11 cellular contexts compared by ENCODE assay signal in genomic region chr4:25378130-25378743, GRCh38. TPM values are rescaled to one million over a fixed set of nuclear protein-coding genes. Genes with fewer than 3 reads are reported as not detected.
A peak's percentile ranks its signal among the peaks of the same experiment; 100 is the strongest.
DNase-seq lines count a peak whose midpoint lies in the region.
"Had no signal": no experiment of that assay in that cellular context is flagged by ENCODE, and none has a peak within 500 bp of the region (broad histone marks: within the 10 kb centered on the region; RNA-seq: fewer than 3 reads in every experiment).

No MANE protein-coding gene starts in this region.

- DNase-seq in NCI-H524 treated with DMSO at 0.1 percent for 48 hours (lab: John Stamatoyannopoulos, UW) (no peak), MV-4-11 (lab: John Stamatoyannopoulos, UW) (no peak)
- no peak for DNase-seq in activated effector memory CD4-positive, alpha-beta T cell treated with Interleukin-2 at 50 U/mL for 16 hours
- no peak for DNase-seq in stimulated activated CD4-positive, alpha-beta T cell treated with anti-CD3 and anti-CD28 coated beads, Interleukin-2, amount 100 ng/mL, for 24 hours
- DNase-seq: caudate nucleus, DMS79 treated with DMSO at 0.1 percent for 48 hours, nephron progenitor cell had no signal

- H3K4me1 Mint-ChIP-seq in dendritic cell treated with granulocyte-macrophage colony-stimulating factor and Interleukin-4, amounts not matched to agents 40 ng/mL and 50 ng/mL, for 4 days (ENCODE audit: low read depth) = no peaks in the 10 kb centered on the region

- H3K4me3 Mint-ChIP-seq in dendritic cell treated with granulocyte-macrophage colony-stimulating factor and Interleukin-4, amounts not matched to agents 40 ng/mL and 50 ng/mL, for 4 days = peak overlapping the region; percentile 91
- H3K4me3 Mint-ChIP-seq: nephron progenitor cell had no signal

- H3K9ac ChIP-seq in HUES64 (ENCODE audit: low read depth, low read length) (peak overlapping the region; percentile 93), muscle layer of colon (ENCODE audit: low read length) (no peak overlapping the region)

- peaks cover 3% of the 10 kb centered on the region for H3K27me3 Mint-ChIP-seq in dendritic cell treated with granulocyte-macrophage colony-stimulating factor and Interleukin-4, amounts not matched to agents 40 ng/mL and 50 ng/mL, for 4 days

- H3K36me3 ChIP-seq in ACC112 (ENCODE audit: insufficient read depth, low read length) (peaks cover 21% of the 10 kb centered on the region), HUES64 (ENCODE audit: insufficient read depth, low read length) (peaks cover 40% of the 10 kb centered on the region), muscle layer of colon (ENCODE audit: insufficient read depth, low read length) (peaks cover 4% of the 10 kb centered on the region)

- H3K4me3 ChIP-seq in ACC112 (ENCODE audit: low read depth, low read length) = peak overlapping the region; percentile 96
- peak overlapping the region; percentile 100 for H3K4me3 ChIP-seq in HUES64 (ENCODE audit: low read length)
- H3K4me3 ChIP-seq in muscle layer of colon (ENCODE audit: low read depth in 1 of 2, low read length in 2 of 2) = peak overlapping the region; percentile 78 to 80

- H3K27ac Mint-ChIP-seq in dendritic cell treated with granulocyte-macrophage colony-stimulating factor and Interleukin-4, amounts not matched to agents 40 ng/mL and 50 ng/mL, for 4 days = no peak overlapping the region

- H3K4me1 ChIP-seq in ACC112 (ENCODE audit: control insufficient read depth, insufficient read depth, low read length, unreplicated experiment) (peaks cover 14% of the 10 kb centered on the region), HUES64 (ENCODE audit: insufficient read depth, low read length) (peaks cover 15% of the 10 kb centered on the region), muscle layer of colon (ENCODE audit: insufficient read depth, low read length) (peaks cover 19% of the 10 kb centered on the region)

- peaks cover 30% of the 10 kb centered on the region for H3K79me2 ChIP-seq in ACC112 (ENCODE audit: control insufficient read depth, insufficient read depth, low read length, unreplicated experiment)

- 65% methylated on average over 10 of the region's 10 CpGs for WGBS in HUES64

- H2AFZ ChIP-seq in ACC112 (ENCODE audit: low read length, unreplicated experiment) = peak overlapping the region; percentile 57

- intact Hi-C loops in dendritic cell treated with granulocyte-macrophage colony-stimulating factor and Interleukin-4, amounts not matched to agents 40 ng/mL and 50 ng/mL, for 4 days (cut with micrococcal nuclease) = loop anchor here (5.0 kb wide), 3 partner anchors 146 to 796 kb away; partner anchors contain the start of genes DHX15, PI4K2B and SEPSECS

- peaks cover 30% of the 10 kb centered on the region for H3K36me3 Mint-ChIP-seq in dendritic cell treated with granulocyte-macrophage colony-stimulating factor and Interleukin-4, amounts not matched to agents 40 ng/mL and 50 ng/mL, for 4 days (ENCODE audit: low read depth)

- H3K27me3 ChIP-seq in ACC112 (ENCODE audit: insufficient read depth, low read length) = no peaks in the 10 kb centered on the region
- H3K27me3 ChIP-seq in HUES64 (ENCODE audit: insufficient read depth, low read length) = no peaks in the 10 kb centered on the region
- no peaks in the 10 kb centered on the region for H3K27me3 ChIP-seq in muscle layer of colon (ENCODE audit: control insufficient read depth in 1 of 2, insufficient read depth in 2 of 2, low read length in 2 of 2)

- no peaks in the 10 kb centered on the region for H3K9me3 ChIP-seq in HUES64 (ENCODE audit: insufficient read depth, low read depth, low read length)
- H3K9me3 ChIP-seq in muscle layer of colon (ENCODE audit: low read length) = no peaks in the 10 kb centered on the region

- no peak overlapping the region for H3K27ac ChIP-seq in ACC112 (ENCODE audit: low read depth, low read length)
- H3K27ac ChIP-seq in HUES64 (ENCODE audit: low read depth, low read length) = no peak overlapping the region
- H3K27ac ChIP-seq in muscle layer of colon (ENCODE audit: low read depth, low read length) = peak overlapping the region; percentile 91

- no peaks in the 10 kb centered on the region for H3K9me3 Mint-ChIP-seq in dendritic cell treated with granulocyte-macrophage colony-stimulating factor and Interleukin-4, amounts not matched to agents 40 ng/mL and 50 ng/mL, for 4 days
- H3K9me3 Mint-ChIP-seq: nephron progenitor cell had no signal

RNA-seq across cellular contexts. Expression of gene ANAPC4, which starts 1.2 kb away (rescaled TPM):
- polyA plus RNA-seq in HUES64 (2013, experiment 1 of 2) = 29.2 TPM
- 22.4 TPM for polyA plus RNA-seq in HUES64 (2013, experiment 2 of 2)
